19 cellular contexts compared by ENCODE assay signal in genomic region chr1:90881034-90881433, GRCh38.
DNase-seq lines count a peak whose midpoint lies in the region; ATAC-seq, FAIRE-seq and TF ChIP-seq lines count a peak whose summit lies in the region.
"Had no signal": no experiment of that assay in that cellular context is flagged by ENCODE, and none has a peak within 500 bp of the region (broad histone marks: within the 10 kb centered on the region; RNA-seq: fewer than 3 reads in every experiment).

No MANE protein-coding gene starts in this region.

- no peaks in the 10 kb centered on the region for H4K20me1 ChIP-seq in H1 (replicated peaks in 1 of 2; ENCODE audit: control insufficient read depth in 1 of 2, insufficient read depth in 2 of 2, low read length in 2 of 2)
- H4K20me1 ChIP-seq: BLaER1 had no signal

- no peak overlapping the region for H2BK15ac ChIP-seq in H1 (ENCODE audit: low read length)

- no peak overlapping the region for H2BK12ac ChIP-seq in H1 (ENCODE audit: low read depth, low read length)

- no peak overlapping the region for H4K8ac ChIP-seq in H1 (ENCODE audit: extremely low read depth, insufficient read depth, low read length)

- ATAC-seq in left cardiac atrium: no peak

- POLR2A ChIA-PET in H1 (lab: Charles Lee; ENCODE audit: partially characterized antibody): no interaction called here

- H3K27me3 ChIP-seq in H1 (replicated peaks in 1 of 4; ENCODE audit: control insufficient read depth in 3 of 4, extremely low read depth in 1 of 4, insufficient read depth in 3 of 4, low read length in 3 of 4): no peaks in the 10 kb centered on the region; a peak in 1 of 7 replicates
- H3K27me3 ChIP-seq: BLaER1 had no signal

- FAIRE-seq in H1 (lab: Jason Lieb, UNC): no peak
- FAIRE-seq: GM12892 had no signal

- no peaks in the 10 kb centered on the region for H3K23me2 ChIP-seq in H1 (ENCODE audit: low read depth, low read length)

- H4K5ac ChIP-seq in H1 (ENCODE audit: insufficient read length, low read depth, low read length): no peak overlapping the region

- no peak overlapping the region for H3K4me2 ChIP-seq in H1 (ENCODE audit: insufficient read depth in 1 of 2, low read depth in 2 of 2, low read length in 2 of 2)
- H3K4me2 ChIP-seq: BLaER1 had no signal

- no peak overlapping the region for H3K23ac ChIP-seq in H1 (ENCODE audit: insufficient read length)

- TF ChIP-seq CTCF in H1 (IDR thresholded peaks at IDR 0.05; ENCODE audit: control extremely low read depth in 1 of 3, insufficient read depth in 1 of 3, low read depth in 1 of 3, low read length in 3 of 3): no peak

- no peak overlapping the region for H2AFZ ChIP-seq in H1 (ENCODE audit: low read length)

- no peak overlapping the region for H3K56ac ChIP-seq in H1 (replicated peaks; ENCODE audit: insufficient read length, low read depth, low read length)

- no peaks in the 10 kb centered on the region; the same call in 1 of the 2 replicates for H3K79me1 ChIP-seq in H1 (ENCODE audit: low read depth, low read length)

- intact Hi-C loops in left cardiac atrium (cut with DNase I): no loop called here

- H2BK120ac ChIP-seq in H1 (replicated peaks; ENCODE audit: low read depth, low read length): no peak overlapping the region

- H3K14ac ChIP-seq in H1 (ENCODE audit: insufficient read length): no peak overlapping the region

- H3K9ac ChIP-seq in H1 (replicated peaks in 1 of 4; ENCODE audit: extremely low read depth in 1 of 4, low read depth in 3 of 4, low read length in 3 of 4): no peak overlapping the region
- H3K9ac ChIP-seq: BLaER1 had no signal

- no peak overlapping the region for H2BK5ac ChIP-seq in H1 (ENCODE audit: low read depth, low read length)

- H3K4me3 ChIP-seq in H1 (ENCODE audit: extremely low read depth in 1 of 4, insufficient read depth in 2 of 4, low read depth in 3 of 4, low read length in 4 of 4): no peak overlapping the region
- H3K4me3 ChIP-seq: BLaER1 had no signal

- no peaks in the 10 kb centered on the region for H3K79me2 ChIP-seq in H1 (ENCODE audit: control insufficient read depth in 1 of 2, insufficient read depth in 2 of 2, low read length in 2 of 2)

- TF ChIP-seq POLR2A in H1 (IDR thresholded peaks at IDR 0.05; ENCODE audit: control extremely low read depth in 1 of 2, low read depth in 2 of 2, low read length in 2 of 2): no peak

- peak overlapping the region; percentile 69 for H3K4ac ChIP-seq in H1 (replicated peaks; ENCODE audit: insufficient read length, low read depth, low read length)

- CTCF ChIA-PET in H1 (lab: Charles Lee; ENCODE audit: partially characterized antibody): no interaction called here

- no peaks in the 10 kb centered on the region for H3K4me1 ChIP-seq in H1 (replicated peaks in 1 of 4; ENCODE audit: control insufficient read depth in 3 of 4, insufficient read depth in 4 of 4, low read length in 3 of 4)
- H3K4me1 ChIP-seq: BLaER1, Caco-2 had no signal

- H2BK20ac ChIP-seq in H1 (ENCODE audit: low read length): no peak overlapping the region

- H3K18ac ChIP-seq in H1 (ENCODE audit: extremely low read depth, low read length): no peak overlapping the region

- H3K36me3 ChIP-seq in H1 (ENCODE audit: control insufficient read depth in 2 of 4, insufficient read depth in 4 of 4, low read length in 3 of 4): no peaks in the 10 kb centered on the region
- H3K36me3 ChIP-seq: BLaER1 had no signal

- H2AK5ac ChIP-seq in H1 (ENCODE audit: low read depth, low read length): no peak overlapping the region

- H3K9me3 ChIP-seq in H1 (ENCODE audit: insufficient read depth in 2 of 2, low read depth in 1 of 2, low read length in 1 of 2): peaks cover 8 to 19% of the 10 kb centered on the region in 2 experiments; a peak in 3 of 4 replicates

- no peak overlapping the region for H4K91ac ChIP-seq in H1 (replicated peaks; ENCODE audit: insufficient read length, low read length)

- no peak for TF ChIP-seq RAD21 in H1 (IDR thresholded peaks at IDR 0.05 in 1 of 2, conservative IDR thresholded peaks at IDR 0.05 in 1 of 2; ENCODE audit: low read depth in 2 of 2, low read length in 2 of 2)

- TF ChIP-seq EP300 in H1 (IDR thresholded peaks at IDR 0.05; ENCODE audit: borderline replicate concordance in 1 of 2, low read depth in 2 of 2, low read length in 2 of 2): no peak

- DNase-seq in DMS53 (lab: John Stamatoyannopoulos, UW) (peak; percentile 26), DMS53 treated with DMSO at 0.1 percent for 48 hours (lab: John Stamatoyannopoulos, UW; ENCODE audit: unreplicated experiment) (no peak), NCI-H748 (lab: John Stamatoyannopoulos, UW; ENCODE audit: unreplicated experiment) (peak; percentile 35), NCI-H748 treated with DMSO at 0.1 percent for 48 hours (lab: John Stamatoyannopoulos, UW) (no peak), NCI-H2029 (lab: John Stamatoyannopoulos, UW) (peak; percentile 35), H1 (ENCODE audit: low read depth in 1 of 2, low spot score in 2 of 2) (no peak), anterior cingulate cortex (lab: John Stamatoyannopoulos, UW) (no peak), left cardiac atrium (no peak)
- DNase-seq: AML-193; Caco-2; CD8-positive, alpha-beta memory T cell; DND-41; GDM1; GOT3; HCEC 1CT; HFFc6 had no signal

- no peak overlapping the region for H3K27ac ChIP-seq in H1 (ENCODE audit: low read depth, low read length)
- H3K27ac ChIP-seq: 22Rv1, BLaER1 had no signal

TF ChIP-seq in H1, 55 proteins besides CTCF, POLR2A, EP300 and RAD21:
- no peak for TF ChIP-seq TCF12 (IDR thresholded peaks at IDR 0.05; ENCODE audit: low read depth, low read length)
- TF ChIP-seq CEBPB (IDR thresholded peaks at IDR 0.05; ENCODE audit: low read depth, low read length): peak; percentile 29; the same call in 1 of the 2 replicates
- TF ChIP-seq EGR1 (IDR thresholded peaks at IDR 0.05; ENCODE audit: borderline replicate concordance, low read depth, low read length): no peak
- no peak for TF ChIP-seq JUND (IDR thresholded peaks at IDR 0.05; ENCODE audit: low read length)
- no peak for TF ChIP-seq KDM4A (IDR thresholded peaks at IDR 0.05; ENCODE audit: low read depth, low read length, severe bottlenecking)

Comparison
In these comparisons a context has a peak if more than half of its experiments do, and no peak if none do; other contexts are left out.
1. DNase-seq: peak in DMS53 (single experiment), NCI-H748 (single experiment) and NCI-H2029 (single experiment); none in DMS53 treated with DMSO at 0.1 percent for 48 hours (single experiment), NCI-H748 treated with DMSO at 0.1 percent for 48 hours (single experiment), H1 (0 of 2), anterior cingulate cortex (0 of 58) and left cardiac atrium (single experiment).